In the genomic region with DNA sequence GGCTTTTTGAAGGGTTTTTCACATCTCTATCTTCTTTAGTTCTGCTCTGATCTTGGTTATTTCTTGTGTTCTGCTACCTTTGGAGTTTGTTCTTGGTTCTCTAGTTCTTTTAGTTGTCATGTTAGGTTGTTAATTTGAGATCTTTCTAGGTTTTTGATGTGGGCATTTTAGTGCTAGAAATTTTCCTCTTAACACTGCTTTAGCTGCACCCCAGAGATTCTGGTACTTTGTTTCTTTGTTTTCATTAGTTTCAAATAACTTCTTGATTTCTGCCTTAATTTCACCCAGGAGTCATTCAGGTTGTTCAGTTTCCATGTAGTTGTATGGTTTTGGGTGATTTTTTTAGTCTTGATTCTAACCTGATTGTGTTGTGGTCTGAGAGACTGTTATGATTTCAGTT, we compare ENCODE assay signal across 31 cellular contexts.
"Had no signal": no experiment of that assay in that cellular context is flagged by ENCODE, and none has a peak within 500 bp of the region (broad histone marks: within the 10 kb centered on the region; RNA-seq: fewer than 3 reads in every experiment).

No MANE protein-coding gene starts in this region.

- H3K27ac ChIP-seq: neural progenitor cell, ovary, parathyroid adenoma, psoas muscle, skin epidermis, spleen, suprapubic skin, testis, tibial artery, transverse colon, upper lobe of right lung, uterus had no signal

- H3K4me3 ChIP-seq: neural progenitor cell, ovary, psoas muscle, skin epidermis, smooth muscle cell, spleen, suprapubic skin, testis, tibial artery, transverse colon, upper lobe of right lung, uterus had no signal

- H3K4me2 ChIP-seq: neural progenitor cell, smooth muscle cell had no signal

- H3K27ac Mint-ChIP-seq: natural killer cell; nephron; neural progenitor cell; progenitor cell of endocrine pancreas; stimulated activated memory B cell treated with anti-CD40 and anti-IgM and Interleukin-4, amounts not matched to agents 10 μg/mL and 1 μg/mL and 100 μg/mL, for 72 hours; stimulated activated naive CD8-positive, alpha-beta T cell treated with anti-CD3 and anti-CD28 coated beads, Interleukin-15, amount 100 ng/mL, for 72 hours; type B pancreatic cell had no signal

- H3K36me3 ChIP-seq: neural progenitor cell, ovary, suprapubic skin, upper lobe of right lung, uterus had no signal

- H3K4me1 ChIP-seq: neural progenitor cell, parathyroid adenoma, spleen, suprapubic skin, tibial artery, transverse colon, upper lobe of right lung, uterus had no signal

- H3K4me1 Mint-ChIP-seq: nephron, neural progenitor cell had no signal

- H3K27me3 ChIP-seq: neural progenitor cell, ovary, spleen, suprapubic skin, testis, tibial artery, transverse colon, upper lobe of right lung, uterus had no signal

- DNase-seq: natural killer cell; occipital lobe; ovary; posterior cingulate gyrus; psoas muscle; right cardiac atrium; spleen; stimulated activated CD4-positive, alpha-beta T cell treated with anti-CD3 and anti-CD28 coated beads, Interleukin-12 subunit alpha, Interleukin-12 subunit beta, amount 100 ng/mL, for 4 hours; stimulated activated CD4-positive, alpha-beta T cell treated with anti-CD3 and anti-CD28 coated beads, Interleukin-1b, Interleukin-23, amount 100 ng/mL, for 48 hours; stimulated activated CD4-positive, alpha-beta T cell treated with anti-CD3 and anti-CD28 coated beads, Interleukin-4, amount 100 ng/mL, for 1 hour; stimulated activated CD4-positive, alpha-beta T cell treated with anti-CD3 and anti-CD28 coated beads, Interleukin-4, amount 100 ng/mL, for 4 hours; stimulated activated CD8-positive, alpha-beta memory T cell treated with anti-CD3 and anti-CD28 coated beads, Interleukin-4, amount 100 ng/mL, for 48 hours; stimulated activated naive CD4-positive, alpha-beta T cell; stimulated activated naive CD8-positive, alpha-beta T cell treated with anti-CD3 and anti-CD28 coated beads, Interleukin-15, amount 100 ng/mL, for 72 hours; stimulated activated naive CD8-positive, alpha-beta T cell treated with anti-CD3 and anti-CD28 coated beads, Interleukin-15, Interleukin-2, amounts not matched to agents 100 U/mL and 50 U/mL, for 24 hours; substantia nigra; testis; tibial artery; transverse colon; upper lobe of right lung; uterus had no signal

- H3K9me3 ChIP-seq: ovary, testis, upper lobe of right lung had no signal

- ATAC-seq: natural killer cell; psoas muscle; right cardiac atrium; sciatic nerve; stimulated activated memory B cell treated with anti-CD40 and anti-IgM and Interleukin-4, amounts not matched to agents 10 μg/mL and 1 μg/mL and 100 μg/mL, for 72 hours; stimulated activated naive CD8-positive, alpha-beta T cell treated with anti-CD3 and anti-CD28 coated beads, Interleukin-15, amount 100 ng/mL, for 72 hours; stimulated activated naive CD8-positive, alpha-beta T cell treated with anti-CD3 and anti-CD28 coated beads, Interleukin-15, Interleukin-2, amounts not matched to agents 100 U/mL and 50 U/mL, for 24 hours; upper lobe of right lung had no signal

- H3K4me3 Mint-ChIP-seq: natural killer cell; nephron; neural progenitor cell; stimulated activated memory B cell treated with anti-CD40 and anti-IgM and Interleukin-4, amounts not matched to agents 10 μg/mL and 1 μg/mL and 100 μg/mL, for 72 hours; stimulated activated naive CD8-positive, alpha-beta T cell treated with anti-CD3 and anti-CD28 coated beads, Interleukin-15, amount 100 ng/mL, for 72 hours; type B pancreatic cell had no signal

- H2AFZ ChIP-seq: neural progenitor cell, parathyroid adenoma had no signal

- H3K27me3 Mint-ChIP-seq: progenitor cell of endocrine pancreas; stimulated activated memory B cell treated with anti-CD40 and anti-IgM and Interleukin-4, amounts not matched to agents 10 μg/mL and 1 μg/mL and 100 μg/mL, for 72 hours; stimulated activated naive CD8-positive, alpha-beta T cell treated with anti-CD3 and anti-CD28 coated beads, Interleukin-15, amount 100 ng/mL, for 72 hours; type B pancreatic cell had no signal

- H3K9ac ChIP-seq: neural progenitor cell, parathyroid adenoma had no signal
